8 cellular contexts compared by ENCODE assay signal in the genomic region with DNA sequence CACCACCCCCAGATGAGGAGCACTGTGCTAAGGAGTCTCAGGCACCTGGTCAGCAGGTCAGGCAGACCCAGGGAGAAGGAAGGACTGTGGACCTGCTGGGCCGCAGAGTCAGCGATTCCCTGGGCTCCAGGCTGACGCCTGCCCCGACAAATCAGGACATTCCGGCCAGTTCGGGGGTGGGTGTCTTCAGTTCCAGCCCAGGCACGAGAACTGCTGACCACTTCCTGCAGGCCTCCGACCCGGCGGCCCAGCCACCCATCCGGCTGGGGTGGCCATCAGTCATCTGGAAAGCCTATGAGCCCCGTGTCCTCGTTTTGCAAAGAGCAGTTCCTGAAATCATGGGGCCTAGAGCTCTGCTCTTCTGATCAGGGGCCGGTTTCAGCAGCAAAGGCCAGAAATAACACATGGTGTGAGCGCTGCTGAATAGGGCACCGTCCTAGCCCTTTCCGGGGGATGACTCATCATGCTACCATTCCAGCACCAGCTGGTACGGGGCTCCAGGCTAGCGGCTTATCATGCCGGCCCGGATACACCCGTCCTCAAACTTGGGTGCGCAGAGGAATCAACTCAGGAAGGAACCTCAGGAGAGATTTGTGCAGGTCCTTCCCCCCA. TPM values are rescaled to one million over a fixed set of nuclear protein-coding genes. Genes with fewer than 3 reads are reported as not detected.
DNase-seq lines count a peak whose midpoint lies in the region; ATAC-seq and TF ChIP-seq lines count a peak whose summit lies in the region.

No MANE protein-coding gene starts in this region.

- in situ Hi-C loops in brain microvascular endothelial cell (cut with HindIII; ENCODE audit: low pct_ligation_motif_present, low sequenced_read_pairs) = no loop called here

- TF ChIP-seq CTCF in brain microvascular endothelial cell (IDR thresholded peaks at IDR 0.05; ENCODE audit: low read depth, low read length, missing control alignments) (no peak), left lung (IDR thresholded peaks at IDR 0.05) (no peak), upper lobe of right lung (IDR thresholded peaks at IDR 0.05) (no peak), GM10266 (IDR thresholded peaks at IDR 0.05; ENCODE audit: control insufficient read depth, insufficient read depth, low read depth, missing control alignments) (no peak)

- H3K36me3 ChIP-seq in brain microvascular endothelial cell (replicated peaks) = no peaks in the 10 kb centered on the region
- H3K36me3 ChIP-seq in left lung = no peaks in the 10 kb centered on the region
- H3K36me3 ChIP-seq in upper lobe of right lung = no peaks in the 10 kb centered on the region

- H3K4me3 ChIP-seq in brain microvascular endothelial cell (ENCODE audit: low read depth, low read length) (no peak overlapping the region), left lung (no peak overlapping the region), upper lobe of right lung (no peak overlapping the region)

- H3K27me3 ChIP-seq in brain microvascular endothelial cell (replicated peaks) (no peaks in the 10 kb centered on the region), left lung (peaks cover 0 to 7% of the 10 kb centered on the region in 2 donors), upper lobe of right lung (no peaks in the 10 kb centered on the region)

- H3K9me3 ChIP-seq in left lung (no peaks in the 10 kb centered on the region), upper lobe of right lung (no peaks in the 10 kb centered on the region)

- intact Hi-C loops in left lung (cut with DNase I) (no loop called here), upper lobe of right lung (cut with DNase I) (no loop called here)

- H3K4me1 ChIP-seq in left lung = peaks cover 28 to 66% of the 10 kb centered on the region in 2 donors
- peaks cover 53% of the 10 kb centered on the region for H3K4me1 ChIP-seq in upper lobe of right lung

- ATAC-seq in GM18907 (IDR thresholded peaks at IDR 0.05; ENCODE audit: unreplicated experiment) (peak; percentile 35), left lung (peak; percentile 34), upper lobe of right lung (peak; percentile 74)

- DNase-seq in HS-27A (ENCODE audit: low read depth) = peak; percentile 42
- DNase-seq in brain microvascular endothelial cell = peak; percentile 70
- peak; percentile 83 to 88 for DNase-seq in left lung
- peak; percentile 84 for DNase-seq in upper lobe of right lung
- no peak for DNase-seq in NCI-H187 (lab: John Stamatoyannopoulos, UW)
- no peak for DNase-seq in stimulated activated CD4-positive, alpha-beta T cell treated with anti-CD3 and anti-CD28 coated beads, Interleukin-2, amount 100 ng/mL, for 48 hours
- DNase-seq in GM10266 (ENCODE audit: extremely low spot score) = no peak

- H3K27ac ChIP-seq in brain microvascular endothelial cell = peak overlapping the region; percentile 46
- H3K27ac ChIP-seq in left lung = peak overlapping the region; percentile 81 to 86
- H3K27ac ChIP-seq in upper lobe of right lung = peak overlapping the region; percentile 86

RNA-seq across cellular contexts. Expression of a gene that starts 7.8 kb away (rescaled TPM):
- total RNA-seq in left lung (10 to 100 TPM; 29.6 to 46.1 TPM), upper lobe of right lung (71.7 TPM)

RNA-seq across cellular contexts. Expression of a gene that starts 32.6 kb away (rescaled TPM):
- total RNA-seq in left lung (10 to 100 TPM in 1 of 2 donors, 1 to 10 TPM in 1; 8.8 to 10.2 TPM), upper lobe of right lung (12.7 TPM)

Comparison
In these comparisons a context has a peak if more than half of its experiments do, and no peak if none do; other contexts are left out.
1. DNase-seq: peak in HS-27A (single experiment), brain microvascular endothelial cell (single experiment), left lung (2 of 2) and upper lobe of right lung (single experiment); none in NCI-H187 (0 of 2), stimulated activated CD4-positive, alpha-beta T cell treated with anti-CD3 and anti-CD28 coated beads, Interleukin-2, amount 100 ng/mL, for 48 hours (0 of 2) and GM10266 (single experiment).
2. Peak in every context shown above with its lines, with median percentiles within 50 percentile points of each other: ATAC-seq and H3K27ac ChIP-seq.